Comparison of ENCODE assay signal across 5 cellular contexts in the genomic region with DNA sequence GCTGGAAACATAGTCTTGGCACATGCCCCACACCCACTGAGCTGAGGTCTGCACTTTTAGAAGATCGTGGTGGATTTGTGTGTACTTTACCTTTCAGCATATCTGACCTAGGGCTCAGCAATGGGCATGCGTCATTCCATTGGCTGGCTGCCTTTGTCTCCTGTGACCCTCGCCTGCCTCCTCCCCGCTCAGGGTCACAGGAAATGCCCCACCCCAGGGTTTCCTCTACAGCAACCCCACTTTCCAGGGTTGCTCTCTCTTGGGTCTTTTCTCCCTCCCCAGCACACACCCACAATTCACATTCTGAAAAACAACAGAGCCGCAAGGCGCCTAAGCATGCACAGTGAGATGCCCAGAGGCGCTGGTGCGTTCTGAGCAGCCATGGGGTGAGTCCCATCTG. TPM values are rescaled to one million over a fixed set of nuclear protein-coding genes. Genes with fewer than 3 reads are reported as not detected.
"Had no signal": no experiment of that assay in that cellular context is flagged by ENCODE, and none has a peak within 500 bp of the region (broad histone marks: within the 10 kb centered on the region; RNA-seq: fewer than 3 reads in every experiment).

No MANE protein-coding gene starts in this region.

RNA-seq across cellular contexts. Expression of gene CES1, which starts 29.2 kb away (rescaled TPM):
- total RNA-seq: activated T-helper 17 cell treated with anti-CD3 and anti-CD28 coated beads, Interleukin-2, amount 50 U/mL, for 72 hours; astrocyte; chondrocyte; endothelial cell of umbilical vein; glomerular endothelial cell had no signal
